In the genomic region with DNA sequence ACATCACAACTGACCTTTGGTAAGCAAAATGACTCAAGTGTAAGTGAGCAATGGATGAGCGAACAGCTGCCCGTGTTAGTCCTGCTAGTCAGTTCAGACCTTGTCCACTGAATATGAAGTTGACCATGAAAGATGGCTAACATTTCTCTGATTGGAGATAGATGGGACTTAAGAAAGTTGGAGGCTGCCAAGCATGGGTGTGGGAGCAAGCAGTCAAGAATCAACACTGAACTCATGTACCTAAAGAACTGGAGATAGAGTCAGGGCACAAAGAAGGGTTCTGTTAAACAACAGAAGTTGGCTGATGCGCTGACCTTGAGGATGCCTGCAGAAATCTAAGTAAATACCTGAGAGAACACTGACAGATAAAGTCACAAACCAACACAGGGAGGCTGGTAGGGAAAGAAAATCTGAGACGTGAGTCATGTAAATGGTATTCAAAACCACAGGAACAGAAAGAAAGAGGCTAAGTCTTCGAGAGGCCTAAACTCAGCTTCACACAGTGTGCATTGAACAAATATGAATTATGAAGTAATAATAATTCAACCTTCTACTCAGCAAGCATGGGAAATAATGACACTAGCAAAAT, we compare ENCODE assay signal across 9 cellular contexts. TPM values are rescaled to one million over a fixed set of nuclear protein-coding genes. Genes with fewer than 3 reads are reported as not detected.
DNase-seq lines count a peak whose midpoint lies in the region; ATAC-seq and TF ChIP-seq lines count a peak whose summit lies in the region.
"Had no signal": no experiment of that assay in that cellular context is flagged by ENCODE, and none has a peak within 500 bp of the region (broad histone marks: within the 10 kb centered on the region; RNA-seq: fewer than 3 reads in every experiment).

No MANE protein-coding gene starts in this region.

- TF ChIP-seq EP300 in transverse colon (IDR thresholded peaks at IDR 0.05; ENCODE audit: low read depth): no peak
- TF ChIP-seq EP300 in ovary (IDR thresholded peaks at IDR 0.05): no peak

- 72 to 75% methylated on average over 5 of the region's 5 CpGs for WGBS in transverse colon (ENCODE audit: low coverage in 1 of 2), 2 donors
- WGBS in ovary, 3 donors: 40 to 57% (median 45%) methylated on average over 5 of the region's 5 CpGs

- in situ Hi-C loops in transverse colon (cut with MboI; ENCODE audit: low pct_ligation_motif_present in 1 of 4, low pct_unique_long_range_greater_than_20kb in 1 of 4, low sequenced_read_pairs in 3 of 4): no loop called here

- H3K9me3 ChIP-seq in PC-3 (ENCODE audit: low read length): no peaks in the 10 kb centered on the region
- no peaks in the 10 kb centered on the region for H3K9me3 ChIP-seq in osteoblast (ENCODE audit: low read depth, low read length)
- no peaks in the 10 kb centered on the region for H3K9me3 ChIP-seq in transverse colon
- no peaks in the 10 kb centered on the region for H3K9me3 ChIP-seq in ovary

- CTCF ChIA-PET in PC-3 (lab: Charles Lee): no interaction called here

- POLR2A ChIA-PET in PC-3 (lab: Charles Lee; ENCODE audit: unreplicated experiment): no interaction called here

- H3K4me1 ChIP-seq in PC-3 (ENCODE audit: insufficient read depth, low read length) (peaks cover 63% of the 10 kb centered on the region), osteoblast (ENCODE audit: insufficient read depth, low read length) (peaks cover 38% of the 10 kb centered on the region), transverse colon (peaks cover 0 to 33% (median 23%) of the 10 kb centered on the region in 4 donors), ovary (ENCODE audit: insufficient read depth) (peaks cover 3% of the 10 kb centered on the region)

- H3K9me2 ChIP-seq in PC-3 (replicated peaks; ENCODE audit: low read length): no peaks in the 10 kb centered on the region

- peaks cover 20% of the 10 kb centered on the region for H3K79me2 ChIP-seq in PC-3 (ENCODE audit: low read length)
- H3K79me2 ChIP-seq in osteoblast (ENCODE audit: insufficient read depth, low read length): no peaks in the 10 kb centered on the region

- H3K36me3 ChIP-seq in PC-3 (ENCODE audit: low read depth, low read length) (peaks cover 10% of the 10 kb centered on the region), osteoblast (ENCODE audit: insufficient read depth, low read length) (no peaks in the 10 kb centered on the region), transverse colon (peaks cover 0 to 13% (median 5%) of the 10 kb centered on the region in 4 donors), ovary (no peaks in the 10 kb centered on the region)

- ATAC-seq in PC-3: peak; percentile 77

- no peak for TF ChIP-seq POLR2A in transverse colon (IDR thresholded peaks at IDR 0.05)
- TF ChIP-seq POLR2A in ovary (IDR thresholded peaks at IDR 0.05): no peak

- H3K27ac ChIP-seq in PC-3 (ENCODE audit: low read length) (peak overlapping the region; percentile 100), epithelial cell of prostate (peak overlapping the region; percentile 97), osteoblast (ENCODE audit: low read depth, low read length) (peak overlapping the region; percentile 80), transverse colon (peak overlapping the region in 2 of 4 donors; percentile 3 to 24), ovary (no peak overlapping the region)

- intact Hi-C loops in PC-3 (cut with micrococcal nuclease) (no loop called here), transverse colon (cut with DNase I; ENCODE audit: low total_unique reads) (no loop called here), ovary (cut with DNase I) (no loop called here)

- BruUV-seq in PC-3 (replicated peaks; lab: Mats Ljungman, UMichigan): no TSS peak

- H3K4me3 ChIP-seq in PC-3 (ENCODE audit: low read length) (peak overlapping the region; percentile 26; the same call in 1 of the 2 replicates), osteoblast (ENCODE audit: insufficient read depth, low read length) (no peak overlapping the region), transverse colon (no peak overlapping the region), ovary (no peak overlapping the region)

- no peak overlapping the region for H2AFZ ChIP-seq in PC-3 (ENCODE audit: low read length)
- H2AFZ ChIP-seq in osteoblast (ENCODE audit: low read length): no peak overlapping the region

- H3K9ac ChIP-seq in PC-3 (ENCODE audit: low read length): peak overlapping the region; percentile 65

- H3K4me2 ChIP-seq in PC-3 (ENCODE audit: low read length) (peak overlapping the region; percentile 68), osteoblast (ENCODE audit: insufficient read depth, low read length) (peak overlapping the region; percentile 63)

- H3K27me3 ChIP-seq in PC-3 (ENCODE audit: low read length) (no peaks in the 10 kb centered on the region), osteoblast (ENCODE audit: insufficient read depth, low read length) (no peaks in the 10 kb centered on the region), transverse colon (no peaks in the 10 kb centered on the region), ovary (no peaks in the 10 kb centered on the region)

- H4K20me1 ChIP-seq in PC-3 (ENCODE audit: low read length) (no peaks in the 10 kb centered on the region), osteoblast (ENCODE audit: insufficient read depth, low read length) (no peaks in the 10 kb centered on the region)

- DNase-seq in COLO829 (ENCODE audit: low spot score) (peak; percentile 89), PC-3 (peak; percentile 96), epithelial cell of prostate (ENCODE audit: low read depth, low spot score) (no peak), osteoblast (ENCODE audit: insufficient read length, low spot score, missing footprints) (peak; percentile 88), SIG-M5 (lab: John Stamatoyannopoulos, UW) (no peak), transverse colon (no peak), ovary (no peak), NCI-H2196 (lab: John Stamatoyannopoulos, UW; ENCODE audit: unreplicated experiment) (no peak)
- DNase-seq: stimulated activated CD4-positive, alpha-beta T cell treated with anti-CD3 and anti-CD28 coated beads, Interleukin-12 subunit alpha, Interleukin-12 subunit beta, amount 100 ng/mL, for 4 hours had no signal

- peaks cover 24% of the 10 kb centered on the region for H3F3A ChIP-seq in PC-3 (ENCODE audit: low read length, unreplicated experiment)

- TF ChIP-seq CTCF in PC-3 (conservative IDR thresholded peaks at IDR 0.05; ENCODE audit: low read depth, low read length) (no peak), osteoblast (IDR thresholded peaks at IDR 0.05; ENCODE audit: extremely low read depth, low read depth, low read length) (no peak), transverse colon (IDR thresholded peaks at IDR 0.05) (no peak), ovary (IDR thresholded peaks at IDR 0.05) (no peak)

RNA-seq across cellular contexts. Expression of gene ANPEP, which starts 30.7 kb away (rescaled TPM):
- total RNA-seq in PC-3 (2014; rRNA removed) (113 and 133 TPM in 2 replicates), osteoblast (87.9 and 98.7 TPM in 2 replicates), transverse colon (1,000 to 10,000 TPM in 1 of 4 donors, 100 to 1,000 TPM in 3; 133 to 1,054 (median 474) TPM), ovary (10 to 100 TPM in 1 of 7 donors, 1 to 10 TPM in 4, under 1 TPM in 2; 0.30 to 10.0 (median 3.3) TPM)
- polyA plus RNA-seq in ovary: 10 to 100 TPM in 1 of 2 donors, 1 to 10 TPM in 1; 4.7 to 13.0 TPM

RNA-seq across cellular contexts. Expression of gene AP3S2, which starts 48.4 kb away (rescaled TPM):
- 18.8 and 19.4 TPM in 2 replicates for total RNA-seq in PC-3 (2014; rRNA removed)
- 54.8 and 63.7 TPM in 2 replicates for total RNA-seq in osteoblast
- 10 to 100 TPM; 20.9 to 90.0 (median 72.6) TPM for total RNA-seq in transverse colon
- 10 to 100 TPM; 15.3 to 40.2 (median 30.7) TPM for total RNA-seq in ovary
- polyA plus RNA-seq in ovary: 10 to 100 TPM; 17.5 to 57.1 TPM

Comparison
In these comparisons a context has a peak if more than half of its experiments do, and no peak if none do; other contexts are left out.
1. DNase-seq: peak in COLO829 (single experiment), PC-3 (single experiment) and osteoblast (single experiment); none in epithelial cell of prostate (single experiment), SIG-M5 (single experiment), transverse colon (single experiment), ovary (0 of 5) and NCI-H2196 (single experiment).
2. H3K27ac ChIP-seq: peak in PC-3 (single experiment), epithelial cell of prostate (single experiment) and osteoblast (single experiment); none in ovary (0 of 2).